13 cellular contexts compared by ENCODE assay signal in the genomic region with DNA sequence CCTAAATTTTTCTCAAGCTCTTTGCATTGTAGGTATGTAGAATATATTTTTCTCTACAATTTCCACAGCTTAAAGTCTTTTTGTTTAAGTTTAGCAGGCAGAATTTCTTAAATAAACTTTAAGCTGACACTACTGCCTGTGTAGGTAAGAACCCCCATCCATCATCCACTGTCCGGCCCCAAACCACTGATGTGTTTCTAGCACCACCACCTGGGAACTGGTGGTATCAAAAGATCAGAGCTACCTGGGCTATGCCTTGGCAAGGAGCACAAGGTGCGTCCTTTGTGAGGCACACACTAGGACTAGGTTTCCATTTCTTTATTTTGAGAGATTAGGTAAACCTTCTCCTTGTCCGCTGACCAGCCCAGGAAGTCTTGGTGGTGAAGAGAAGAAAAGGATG. TPM values are rescaled to one million over a fixed set of nuclear protein-coding genes. Genes with fewer than 3 reads are reported as not detected.
DNase-seq lines count a peak whose midpoint lies in the region; ATAC-seq and TF ChIP-seq lines count a peak whose summit lies in the region.
"Had no signal": no experiment of that assay in that cellular context is flagged by ENCODE, and none has a peak within 500 bp of the region (broad histone marks: within the 10 kb centered on the region; RNA-seq: fewer than 3 reads in every experiment).

No MANE protein-coding gene starts in this region.

- 8 to 12% methylated on average over 3 of the region's 3 CpGs for WGBS in GM23248 (ENCODE audit: low coverage in 1 of 2, low lambda C conversion rate in 2 of 2, missing lambda C conversion rate in 2 of 2), 2 experiments
- WGBS in hepatocyte (ENCODE audit: low lambda C conversion rate, missing lambda C conversion rate) = 34% methylated on average over 3 of the region's 3 CpGs

- H3K27ac ChIP-seq in C4-2B (no peak overlapping the region), GM23248 (no peak overlapping the region), hepatocyte (no peak overlapping the region)
- H3K27ac ChIP-seq: right atrium auricular region had no signal

- TF ChIP-seq CTCF in C4-2B (conservative IDR thresholded peaks at IDR 0.05) = peak; percentile 78
- TF ChIP-seq CTCF in hepatocyte (IDR thresholded peaks at IDR 0.05; ENCODE audit: poor library complexity) = peak; percentile 17

- H2AFZ ChIP-seq in GM23248 = no peak overlapping the region
- no peak overlapping the region for H2AFZ ChIP-seq in hepatocyte

- H4K20me1 ChIP-seq in GM23248 (ENCODE audit: insufficient read depth) (no peaks in the 10 kb centered on the region), hepatocyte (ENCODE audit: insufficient read depth, poor library complexity, severe bottlenecking) (no peaks in the 10 kb centered on the region)

- H3K9me2 ChIP-seq in GM23248 (ENCODE audit: insufficient read depth) (no peaks in the 10 kb centered on the region), hepatocyte (replicated peaks; ENCODE audit: insufficient read depth) (no peaks in the 10 kb centered on the region)

- no peaks in the 10 kb centered on the region for H3F3A ChIP-seq in GM23248 (ENCODE audit: insufficient read depth)

- H3K4me2 ChIP-seq in GM23248 (ENCODE audit: unreplicated experiment) (no peak overlapping the region), hepatocyte (no peak overlapping the region)

- no peaks in the 10 kb centered on the region for H3K4me1 ChIP-seq in GM23248 (ENCODE audit: insufficient read depth)
- H3K4me1 ChIP-seq in hepatocyte (ENCODE audit: insufficient read depth) = no peaks in the 10 kb centered on the region
- H3K4me1 ChIP-seq: right atrium auricular region had no signal

- H3K27me3 ChIP-seq in GM23248 (replicated peaks; ENCODE audit: insufficient read depth) (peaks cover 5% of the 10 kb centered on the region), hepatocyte (no peaks in the 10 kb centered on the region)
- H3K27me3 ChIP-seq: right atrium auricular region had no signal

- H3K9me3 ChIP-seq in GM23248 (ENCODE audit: low read depth) = no peaks in the 10 kb centered on the region
- no peaks in the 10 kb centered on the region for H3K9me3 ChIP-seq in hepatocyte (ENCODE audit: low read depth)
- H3K9me3 ChIP-seq: right atrium auricular region had no signal

- no peak overlapping the region for H3K4me3 ChIP-seq in GM23248
- no peak overlapping the region for H3K4me3 ChIP-seq in hepatocyte
- H3K4me3 ChIP-seq: right atrium auricular region had no signal

- H3K79me2 ChIP-seq in GM23248 (ENCODE audit: insufficient read depth) (no peaks in the 10 kb centered on the region), hepatocyte (no peaks in the 10 kb centered on the region)

- ATAC-seq in HG02571 (IDR thresholded peaks at IDR 0.05; ENCODE audit: unreplicated experiment) = no peak
- ATAC-seq in HG03139 (IDR thresholded peaks at IDR 0.05; ENCODE audit: unreplicated experiment) = no peak
- no peak for ATAC-seq in HG03469 (IDR thresholded peaks at IDR 0.05; ENCODE audit: unreplicated experiment)

- H3K36me3 ChIP-seq in GM23248 (ENCODE audit: low read depth) = no peaks in the 10 kb centered on the region
- H3K36me3 ChIP-seq in hepatocyte (replicated peaks; ENCODE audit: insufficient read depth, low read depth) = no peaks in the 10 kb centered on the region
- H3K36me3 ChIP-seq: right atrium auricular region had no signal

- DNase-seq in GM23248 (peak; percentile 2), OCI-M1 (lab: John Stamatoyannopoulos, UW) (peak; percentile 43), hepatocyte (ENCODE audit: low spot score) (no peak), MV-4-11 (lab: John Stamatoyannopoulos, UW) (no peak)
- DNase-seq: hypothalamus had no signal

- H3K9ac ChIP-seq in GM23248 = no peak overlapping the region

- in situ Hi-C loops in GM23248 (cut with MboI) = no loop called here

RNA-seq across cellular contexts. Expression of a gene that starts 10.5 kb away (rescaled TPM):
- total RNA-seq in GM23248 (2014; rRNA removed; shearing (Covaris generic)) = not detected in 2 replicates
- polyA plus RNA-seq in GM23248 (2016; fragmentation: Nextera tagmentation; extraction: Ambion mirVana) (not detected in 2 replicates), hepatocyte (not detected in 2 replicates)
- not detected in 2 replicates for total RNA-seq in hepatocyte
- total RNA-seq: astrocyte, HT1080, right atrium auricular region, temporal lobe had no signal

RNA-seq across cellular contexts. Expression of a gene that starts 24.7 kb away (rescaled TPM):
- total RNA-seq in GM23248 (2014; rRNA removed; shearing (Covaris generic)) = not detected in 2 replicates
- polyA plus RNA-seq in GM23248 (2016; fragmentation: Nextera tagmentation; extraction: Ambion mirVana) (0.30 and 0.47 TPM in 2 replicates), hepatocyte (0.33 TPM in 1 of 2 replicates, not detected in the other)
- total RNA-seq in hepatocyte = not detected in 2 replicates

RNA-seq across cellular contexts. Expression of a gene that starts 42.0 kb away (rescaled TPM):
- not detected in 2 replicates for total RNA-seq in GM23248 (2014; rRNA removed; shearing (Covaris generic))
- polyA plus RNA-seq in GM23248 (2016; fragmentation: Nextera tagmentation; extraction: Ambion mirVana) (not detected in 2 replicates), hepatocyte (not detected in 2 replicates)
- not detected in 2 replicates for total RNA-seq in hepatocyte
- total RNA-seq: astrocyte, HT1080, right atrium auricular region, temporal lobe had no signal

Comparison
In these comparisons a context has a peak if more than half of its experiments do, and no peak if none do; other contexts are left out.
1. DNase-seq: peak in GM23248 (single experiment) and OCI-M1 (single experiment); none in hepatocyte (single experiment) and MV-4-11 (single experiment).